17 cellular contexts compared by ENCODE assay signal in the genomic region with DNA sequence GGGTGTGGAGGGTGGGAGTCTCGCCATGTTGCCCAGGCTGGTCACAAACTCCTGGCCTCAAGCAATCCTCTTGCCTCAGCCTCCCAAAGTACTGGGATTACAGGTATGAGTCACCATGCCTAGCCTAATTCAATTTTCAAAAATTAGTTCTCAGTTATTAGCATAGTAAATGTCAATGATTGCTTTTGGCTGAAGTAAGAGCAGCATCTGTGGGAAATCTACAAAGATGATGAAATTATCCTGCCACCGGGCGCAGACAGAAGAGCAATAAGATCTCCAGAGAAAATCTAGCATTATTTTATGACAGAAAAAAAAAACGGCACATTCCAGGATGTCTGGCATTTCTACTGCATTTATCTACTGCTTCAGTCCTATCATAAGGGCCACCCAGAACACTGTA.
DNase-seq lines count a peak whose midpoint lies in the region; ATAC-seq and TF ChIP-seq lines count a peak whose summit lies in the region.
"Had no signal": no experiment of that assay in that cellular context is flagged by ENCODE, and none has a peak within 500 bp of the region (broad histone marks: within the 10 kb centered on the region; RNA-seq: fewer than 3 reads in every experiment).

No MANE protein-coding gene starts in this region.

- no peaks in the 10 kb centered on the region for H3K27me3 ChIP-seq in SK-N-SH (ENCODE audit: insufficient read depth)
- H3K27me3 ChIP-seq: BLaER1 had no signal

- POLR2A ChIA-PET in SK-N-SH (lab: Yijun Ruan, JAX), result no interaction called here

- peak overlapping the region; percentile 49 to 78; a peak in 3 of 4 replicates for H3K27ac ChIP-seq in SK-N-SH (ENCODE audit: low read depth in 2 of 2, low read length in 1 of 2)
- H3K27ac ChIP-seq: BLaER1 had no signal

- peaks cover 13% of the 10 kb centered on the region for H3F3A ChIP-seq in SK-N-SH (replicated peaks; ENCODE audit: insufficient read depth)

- peak; percentile 63 for DNase-seq in AG10803 (ENCODE audit: low read depth)
- peak; percentile 16 for DNase-seq in GM03348 (ENCODE audit: low spot score)
- no peak for DNase-seq in SK-N-SH
- peak; percentile 12 to 44 for DNase-seq in foreskin fibroblast
- no peak for DNase-seq in left colon
- DNase-seq in NCI-H2107 (lab: John Stamatoyannopoulos, UW), result no peak
- DNase-seq in UCSD-AML1 (lab: John Stamatoyannopoulos, UW; ENCODE audit: unreplicated experiment), result no peak
- DNase-seq: CD4-positive, alpha-beta memory T cell; DMS53; DND-41; GOT3; H7; HFFc6; KG1 had no signal

- TF ChIP-seq CTCF in AG10803 (conservative IDR thresholded peaks at IDR 0.05; ENCODE audit: low read length), result no peak
- TF ChIP-seq CTCF in SK-N-SH (IDR thresholded peaks at IDR 0.05), result no peak
- TF ChIP-seq CTCF in foreskin fibroblast (IDR thresholded peaks at IDR 0.05; ENCODE audit: low read depth, low read length), result no peak

- TF ChIP-seq RAD21 in SK-N-SH (IDR thresholded peaks at IDR 0.05; ENCODE audit: low read length), result no peak

- H4K20me1 ChIP-seq in SK-N-SH (ENCODE audit: insufficient read depth), result no peaks in the 10 kb centered on the region
- H4K20me1 ChIP-seq: BLaER1 had no signal

- ATAC-seq in GM21423 (IDR thresholded peaks at IDR 0.05; ENCODE audit: unreplicated experiment) (no peak), left colon (no peak)
- ATAC-seq: HCT116 had no signal

- no peaks in the 10 kb centered on the region for H3K9me2 ChIP-seq in SK-N-SH

- peaks cover 4 to 43% of the 10 kb centered on the region in 2 experiments; a peak in 3 of 4 replicates for H3K4me1 ChIP-seq in SK-N-SH (ENCODE audit: control insufficient read depth in 1 of 2, insufficient read depth in 2 of 2, low read depth in 1 of 2, low read length in 1 of 2)

- no peak overlapping the region for H3K4me2 ChIP-seq in SK-N-SH
- H3K4me2 ChIP-seq: BLaER1 had no signal

- no peaks in the 10 kb centered on the region for H3K36me3 ChIP-seq in SK-N-SH (replicated peaks in 1 of 2; ENCODE audit: control insufficient read depth in 1 of 2, insufficient read depth in 2 of 2, low read length in 1 of 2)
- H3K36me3 ChIP-seq: BLaER1 had no signal

- no peak overlapping the region for H3K9ac ChIP-seq in SK-N-SH
- H3K9ac ChIP-seq: BLaER1 had no signal

- no peak overlapping the region for H2AFZ ChIP-seq in SK-N-SH (ENCODE audit: low read depth)

- CTCF ChIA-PET in SK-N-SH (lab: Yijun Ruan, JAX), result interaction anchor here (1.2 to 2.3 kb wide), 4 partner anchors 13 to 62 kb away, joined by 3 to 12 read pairs (median 4); no protein-coding TSS in a partner anchor

- WGBS in SK-N-SH (ENCODE audit: low lambda C conversion rate), result 36% methylated on average over 4 of the region's 4 CpGs

- H3K79me2 ChIP-seq in SK-N-SH (ENCODE audit: insufficient read depth), result no peaks in the 10 kb centered on the region

- peak in 1 of 2 experiments; percentile 69; a peak in 1 of 4 replicates for TF ChIP-seq EP300 in SK-N-SH (IDR thresholded peaks at IDR 0.05; ENCODE audit: borderline replicate concordance in 1 of 2, low read depth in 1 of 2, low read length in 1 of 2)

- H3K9me3 ChIP-seq in SK-N-SH, result no peaks in the 10 kb centered on the region
- H3K9me3 ChIP-seq: BLaER1 had no signal

- intact Hi-C loops in left colon (cut with DNase I, micrococcal nuclease), result no loop called here

- H3K4me3 ChIP-seq in AG10803 (ENCODE audit: low read length) (no peak overlapping the region), SK-N-SH (ENCODE audit: low read depth in 2 of 2, low read length in 1 of 2) (no peak overlapping the region), foreskin fibroblast (ENCODE audit: low read depth in 1 of 2, low read length in 2 of 2) (no peak overlapping the region)
- H3K4me3 ChIP-seq: BLaER1 had no signal

TF ChIP-seq in SK-N-SH, 30 proteins besides CTCF, POLR2A, EP300 and RAD21 (continues in another document):
- no peak for TF ChIP-seq FOXM1 (IDR thresholded peaks at IDR 0.05; ENCODE audit: low read depth)
- no peak for TF ChIP-seq SMC3 (IDR thresholded peaks at IDR 0.05; ENCODE audit: low read depth, low read length)
- TF ChIP-seq, protein P1, sequence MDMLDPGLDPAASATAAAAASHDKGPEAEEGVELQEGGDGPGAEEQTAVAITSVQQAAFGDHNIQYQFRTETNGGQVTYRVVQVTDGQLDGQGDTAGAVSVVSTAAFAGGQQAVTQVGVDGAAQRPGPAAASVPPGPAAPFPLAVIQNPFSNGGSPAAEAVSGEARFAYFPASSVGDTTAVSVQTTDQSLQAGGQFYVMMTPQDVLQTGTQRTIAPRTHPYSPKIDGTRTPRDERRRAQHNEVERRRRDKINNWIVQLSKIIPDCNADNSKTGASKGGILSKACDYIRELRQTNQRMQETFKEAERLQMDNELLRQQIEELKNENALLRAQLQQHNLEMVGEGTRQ (IDR thresholded peaks at IDR 0.05; ENCODE audit: borderline replicate concordance, low read depth, low read length), result no peak
- TF ChIP-seq JUND (IDR thresholded peaks at IDR 0.05), result no peak
- peak; percentile 61; the same call in 1 of the 2 replicates for TF ChIP-seq RCOR1 (IDR thresholded peaks at IDR 0.05; ENCODE audit: low read length)
- TF ChIP-seq GATA2 (CRISPR knock-in tag; IDR thresholded peaks at IDR 0.05), result peak; percentile 51
- TF ChIP-seq FOSL2 (IDR thresholded peaks at IDR 0.05; ENCODE audit: borderline replicate concordance, low read depth), result no peak
- no peak for TF ChIP-seq NFIC (IDR thresholded peaks at IDR 0.05; ENCODE audit: borderline replicate concordance)
- no peak for TF ChIP-seq RXRA (IDR thresholded peaks at IDR 0.05; ENCODE audit: borderline replicate concordance, low read depth)
- no peak for TF ChIP-seq NRF1 (IDR thresholded peaks at IDR 0.05; ENCODE audit: low read depth, low read length)
- TF ChIP-seq MXI1 (IDR thresholded peaks at IDR 0.05; ENCODE audit: low read depth, low read length), result no peak
- no peak for TF ChIP-seq YY1 (IDR thresholded peaks at IDR 0.05; ENCODE audit: low read depth)
- no peak for TF ChIP-seq MEF2A (IDR thresholded peaks at IDR 0.05; ENCODE audit: borderline replicate concordance, low read depth)
- no peak for TF ChIP-seq TAF1 (IDR thresholded peaks at IDR 0.05; ENCODE audit: borderline replicate concordance, low read depth, low read length)
- TF ChIP-seq TCF12 (IDR thresholded peaks at IDR 0.05), result peak; percentile 9; the same call in 1 of the 2 replicates
- no peak for TF ChIP-seq GABPA (IDR thresholded peaks at IDR 0.05; ENCODE audit: low read depth)
- TF ChIP-seq POLR2AphosphoS5 (IDR thresholded peaks at IDR 0.05; ENCODE audit: low read depth, low read length), result no peak
- TF ChIP-seq TEAD4 (IDR thresholded peaks at IDR 0.05; ENCODE audit: borderline replicate concordance, insufficient read depth), result 0 out of 2 replicates have a peak, but pooled peaks have one; percentile 21
- TF ChIP-seq, protein P2, sequence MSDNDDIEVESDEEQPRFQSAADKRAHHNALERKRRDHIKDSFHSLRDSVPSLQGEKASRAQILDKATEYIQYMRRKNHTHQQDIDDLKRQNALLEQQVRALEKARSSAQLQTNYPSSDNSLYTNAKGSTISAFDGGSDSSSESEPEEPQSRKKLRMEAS (IDR thresholded peaks at IDR 0.05; ENCODE audit: low read depth), result no peak
- TF ChIP-seq, protein P3, sequence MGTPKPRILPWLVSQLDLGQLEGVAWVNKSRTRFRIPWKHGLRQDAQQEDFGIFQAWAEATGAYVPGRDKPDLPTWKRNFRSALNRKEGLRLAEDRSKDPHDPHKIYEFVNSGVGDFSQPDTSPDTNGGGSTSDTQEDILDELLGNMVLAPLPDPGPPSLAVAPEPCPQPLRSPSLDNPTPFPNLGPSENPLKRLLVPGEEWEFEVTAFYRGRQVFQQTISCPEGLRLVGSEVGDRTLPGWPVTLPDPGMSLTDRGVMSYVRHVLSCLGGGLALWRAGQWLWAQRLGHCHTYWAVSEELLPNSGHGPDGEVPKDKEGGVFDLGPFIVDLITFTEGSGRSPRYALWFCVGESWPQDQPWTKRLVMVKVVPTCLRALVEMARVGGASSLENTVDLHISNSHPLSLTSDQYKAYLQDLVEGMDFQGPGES (IDR thresholded peaks at IDR 0.05; ENCODE audit: low read depth, low read length), result no peak
- TF ChIP-seq EZH2phosphoT487 (IDR thresholded peaks at IDR 0.05; ENCODE audit: borderline replicate concordance, low read depth), result no peak
- no peak for TF ChIP-seq FOXJ3 (CRISPR knock-in tag; IDR thresholded peaks at IDR 0.05)
- TF ChIP-seq, protein P4, sequence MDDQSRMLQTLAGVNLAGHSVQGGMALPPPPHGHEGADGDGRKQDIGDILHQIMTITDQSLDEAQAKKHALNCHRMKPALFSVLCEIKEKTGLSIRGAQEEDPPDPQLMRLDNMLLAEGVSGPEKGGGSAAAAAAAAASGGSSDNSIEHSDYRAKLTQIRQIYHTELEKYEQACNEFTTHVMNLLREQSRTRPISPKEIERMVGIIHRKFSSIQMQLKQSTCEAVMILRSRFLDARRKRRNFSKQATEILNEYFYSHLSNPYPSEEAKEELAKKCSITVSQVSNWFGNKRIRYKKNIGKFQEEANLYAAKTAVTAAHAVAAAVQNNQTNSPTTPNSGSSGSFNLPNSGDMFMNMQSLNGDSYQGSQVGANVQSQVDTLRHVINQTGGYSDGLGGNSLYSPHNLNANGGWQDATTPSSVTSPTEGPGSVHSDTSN (IDR thresholded peaks at IDR 0.05), result 0 out of 2 replicates have a peak, but pooled peaks have one; percentile 3
- TF ChIP-seq ELF1 (IDR thresholded peaks at IDR 0.05), result no peak
- no peak for TF ChIP-seq CHD2 (IDR thresholded peaks at IDR 0.05; ENCODE audit: low read length, partially characterized antibody)
- TF ChIP-seq, protein P5, sequence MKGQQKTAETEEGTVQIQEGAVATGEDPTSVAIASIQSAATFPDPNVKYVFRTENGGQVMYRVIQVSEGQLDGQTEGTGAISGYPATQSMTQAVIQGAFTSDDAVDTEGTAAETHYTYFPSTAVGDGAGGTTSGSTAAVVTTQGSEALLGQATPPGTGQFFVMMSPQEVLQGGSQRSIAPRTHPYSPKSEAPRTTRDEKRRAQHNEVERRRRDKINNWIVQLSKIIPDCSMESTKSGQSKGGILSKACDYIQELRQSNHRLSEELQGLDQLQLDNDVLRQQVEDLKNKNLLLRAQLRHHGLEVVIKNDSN (IDR thresholded peaks at IDR 0.05; ENCODE audit: borderline replicate concordance, low read depth), result no peak

Comparison
In these comparisons a context has a peak if more than half of its experiments do, and no peak if none do; other contexts are left out.
1. DNase-seq: peak in AG10803 (single experiment), GM03348 (single experiment) and foreskin fibroblast (2 of 2); none in SK-N-SH (single experiment), left colon (0 of 2), NCI-H2107 (single experiment) and UCSD-AML1 (single experiment).